In genomic region chr14:55107766-55108554, GRCh38 we compare ENCODE assay signal across 1 cellular context.
TF ChIP-seq lines count a peak whose summit lies in the region.

No MANE protein-coding gene starts in this region.

TF ChIP-seq in HepG2, 621 proteins besides CTCF, POLR2A, EP300 and RAD21 (continued from another document and continues in another):
- TF ChIP-seq ZNF503 (CRISPR knock-in tag; IDR thresholded peaks at IDR 0.05) (no peak), HOXA5 (CRISPR knock-in tag; IDR thresholded peaks at IDR 0.05) (peak; percentile 50; the same call in 1 of the 2 replicates), ZNF510 (CRISPR knock-in tag; IDR thresholded peaks at IDR 0.05; ENCODE audit: low read depth) (0 out of 2 replicates have a peak, but pooled peaks have one; percentile 35), JUN (CRISPR knock-in tag; IDR thresholded peaks at IDR 0.05) (peak; percentile 81), ESRRA (CRISPR knock-in tag; IDR thresholded peaks at IDR 0.05; ENCODE audit: low read depth) (0 out of 2 replicates have a peak, but pooled peaks have one; percentile 50), LBX2 (CRISPR knock-in tag; IDR thresholded peaks at IDR 0.05; ENCODE audit: borderline replicate concordance) (peak; percentile 92; the same call in 1 of the 2 replicates), RFX5 (IDR thresholded peaks at IDR 0.05; ENCODE audit: low read depth, low read length) (peak; percentile 59; the same call in 1 of the 2 replicates), ZNF260 (CRISPR knock-in tag; IDR thresholded peaks at IDR 0.05; ENCODE audit: borderline replicate concordance, low read depth) (no peak), ZSCAN9 (CRISPR knock-in tag; IDR thresholded peaks at IDR 0.05; ENCODE audit: borderline replicate concordance) (peak; percentile 90), HES4 (CRISPR knock-in tag; IDR thresholded peaks at IDR 0.05; ENCODE audit: borderline replicate concordance) (no peak), ZNF281 (CRISPR knock-in tag; IDR thresholded peaks at IDR 0.05; ENCODE audit: borderline replicate concordance) (no peak; the same call in 1 of the 2 replicates), HOXD1 (CRISPR knock-in tag; IDR thresholded peaks at IDR 0.05) (peak; percentile 85; the same call in 1 of the 2 replicates), ATF2 (CRISPR knock-in tag; IDR thresholded peaks at IDR 0.05) (peak; percentile 38; the same call in 1 of the 2 replicates), HNRNPL (IDR thresholded peaks at IDR 0.05; ENCODE audit: low read depth, low read length) (0 out of 2 replicates have a peak, but pooled peaks have one; percentile 19), IKZF5 (CRISPR knock-in tag; IDR thresholded peaks at IDR 0.05) (peak; percentile 78), ZBTB3 (CRISPR knock-in tag; IDR thresholded peaks at IDR 0.05; ENCODE audit: borderline replicate concordance, low read depth) (no peak), ZNF549 (CRISPR knock-in tag; IDR thresholded peaks at IDR 0.05) (no peak), ZBTB14 (CRISPR knock-in tag; IDR thresholded peaks at IDR 0.05) (no peak), ZNF484 (CRISPR knock-in tag; IDR thresholded peaks at IDR 0.05; ENCODE audit: borderline replicate concordance, low read depth) (no peak), SATB2 (CRISPR knock-in tag; IDR thresholded peaks at IDR 0.05) (0 out of 2 replicates have a peak, but pooled peaks have one; percentile 43), ZNF614 (CRISPR knock-in tag; IDR thresholded peaks at IDR 0.05; ENCODE audit: borderline replicate concordance) (peak; percentile 58), ZNF850 (CRISPR knock-in tag; conservative IDR thresholded peaks at IDR 0.05) (no peak), ERF (CRISPR knock-in tag; IDR thresholded peaks at IDR 0.05) (peak; percentile 83), ZNF619 (CRISPR knock-in tag; IDR thresholded peaks at IDR 0.05) (no peak; the same call in 1 of the 2 replicates), PTBP1 (IDR thresholded peaks at IDR 0.05; ENCODE audit: low read depth, low read length, poor library complexity, severe bottlenecking) (peak; percentile 40), MTF1 (CRISPR knock-in tag; IDR thresholded peaks at IDR 0.05) (peak; percentile 75), JUND (CRISPR knock-in tag; IDR thresholded peaks at IDR 0.05) (peak; percentile 97), ZNF768 (CRISPR knock-in tag; IDR thresholded peaks at IDR 0.05) (peak; percentile 66; the same call in 1 of the 2 replicates), ZBTB26 (CRISPR knock-in tag; IDR thresholded peaks at IDR 0.05; ENCODE audit: borderline replicate concordance) (peak; percentile 49), SRF (IDR thresholded peaks at IDR 0.05; ENCODE audit: low read depth, low read length) (no peak), ZNF616 (CRISPR knock-in tag; IDR thresholded peaks at IDR 0.05; ENCODE audit: low read depth) (no peak), KDM3A (CRISPR knock-in tag; IDR thresholded peaks at IDR 0.05; ENCODE audit: low read depth) (no peak), ATF3 (CRISPR knock-in tag; IDR thresholded peaks at IDR 0.05) (peak; percentile 99), ZNF253 (CRISPR knock-in tag; IDR thresholded peaks at IDR 0.05; ENCODE audit: borderline replicate concordance) (no peak), ZNF563 (CRISPR knock-in tag; IDR thresholded peaks at IDR 0.05) (peak; percentile 79; the same call in 1 of the 2 replicates), ZKSCAN5 (CRISPR knock-in tag; IDR thresholded peaks at IDR 0.05) (no peak), ZNF30 (CRISPR knock-in tag; IDR thresholded peaks at IDR 0.05) (peak; percentile 82; the same call in 1 of the 2 replicates), ARID5B (CRISPR knock-in tag; IDR thresholded peaks at IDR 0.05) (peak; percentile 72), ZFP90 (CRISPR knock-in tag; IDR thresholded peaks at IDR 0.05; ENCODE audit: borderline replicate concordance) (peak; percentile 93; the same call in 1 of the 2 replicates), ZNF772 (CRISPR knock-in tag; IDR thresholded peaks at IDR 0.05) (no peak; the same call in 1 of the 2 replicates), PHF21A (CRISPR knock-in tag; IDR thresholded peaks at IDR 0.05) (peak; percentile 77), YEATS4 (CRISPR knock-in tag; IDR thresholded peaks at IDR 0.05; ENCODE audit: borderline replicate concordance) (peak; percentile 77; the same call in 1 of the 2 replicates), ZNF709 (CRISPR knock-in tag; IDR thresholded peaks at IDR 0.05) (peak; percentile 47; the same call in 1 of the 2 replicates), FOXC1 (CRISPR knock-in tag; IDR thresholded peaks at IDR 0.05; ENCODE audit: borderline replicate concordance) (peak; percentile 53; the same call in 1 of the 2 replicates), MEIS1 (CRISPR knock-in tag; IDR thresholded peaks at IDR 0.05; ENCODE audit: borderline replicate concordance) (no peak), ZNF234 (CRISPR knock-in tag; conservative IDR thresholded peaks at IDR 0.05) (no peak), ARNT (IDR thresholded peaks at IDR 0.05) (no peak), PHF8 (CRISPR knock-in tag; IDR thresholded peaks at IDR 0.05) (peak; percentile 71; the same call in 1 of the 2 replicates), ZNF121 (CRISPR knock-in tag; IDR thresholded peaks at IDR 0.05) (peak; percentile 64), ZNF180 (CRISPR knock-in tag; IDR thresholded peaks at IDR 0.05; ENCODE audit: borderline replicate concordance, low read depth) (no peak), ZMYM4 (CRISPR knock-in tag; IDR thresholded peaks at IDR 0.05) (peak; percentile 63; the same call in 1 of the 2 replicates), ARID3A (IDR thresholded peaks at IDR 0.05; ENCODE audit: low read depth, low read length) (peak; percentile 37; the same call in 1 of the 2 replicates), ZNF354B (CRISPR knock-in tag; IDR thresholded peaks at IDR 0.05) (peak; percentile 77; the same call in 1 of the 2 replicates)
